26 cellular contexts compared by ENCODE assay signal in genomic region chr2:19861771-19862170, GRCh38. TPM values are rescaled to one million over a fixed set of nuclear protein-coding genes. Genes with fewer than 3 reads are reported as not detected.
A peak's percentile ranks its signal among the peaks of the same experiment; 100 is the strongest.
DNase-seq lines count a peak whose midpoint lies in the region; ATAC-seq, FAIRE-seq and TF ChIP-seq lines count a peak whose summit lies in the region.
"Had no signal": no experiment of that assay in that cellular context is flagged by ENCODE, and none has a peak within 500 bp of the region (broad histone marks: within the 10 kb centered on the region; RNA-seq: fewer than 3 reads in every experiment).

No MANE protein-coding gene starts in this region.

- H3K27me3 ChIP-seq in astrocyte (ENCODE audit: insufficient read depth, low read length), result no peaks in the 10 kb centered on the region
- no peaks in the 10 kb centered on the region for H3K27me3 ChIP-seq in thoracic aorta (replicated peaks; ENCODE audit: insufficient read depth)
- peaks cover 5% of the 10 kb centered on the region for H3K27me3 ChIP-seq in left ventricle myocardium inferior (ENCODE audit: low read depth)
- no peaks in the 10 kb centered on the region for H3K27me3 ChIP-seq in uterus
- H3K27me3 ChIP-seq: BLaER1 treated with 17β-estradiol and CSF1 and Interleukin-3, amounts not matched to agents 10 nM and 100 nM; suprapubic skin had no signal

- H3K4me3 ChIP-seq in astrocyte (ENCODE audit: insufficient read depth, low read depth, low read length) (no peak overlapping the region), foreskin fibroblast (ENCODE audit: low read depth in 1 of 2, low read length in 2 of 2) (no peak overlapping the region), thoracic aorta (no peak overlapping the region), left ventricle myocardium inferior (no peak overlapping the region), uterus (no peak overlapping the region)
- H3K4me3 ChIP-seq: BLaER1 treated with 17β-estradiol and CSF1 and Interleukin-3, amounts not matched to agents 10 nM and 100 nM; cardiac muscle cell; K562; left lung; PC-9; skin epidermis; suprapubic skin had no signal

- peak; percentile 15 for DNase-seq in HFFc6
- peak; percentile 13 for DNase-seq in astrocyte (ENCODE audit: low read depth)
- DNase-seq in foreskin fibroblast, result peak; percentile 20 to 40
- peak; percentile 33 for DNase-seq in thoracic aorta (ENCODE audit: low spot score)
- DNase-seq in left ventricle myocardium inferior, result no peak
- no peak for DNase-seq in uterus
- DNase-seq in Kasumi-1 (lab: John Stamatoyannopoulos, UW), result no peak
- DNase-seq: activated CD4-positive, alpha-beta T cell treated with anti-CD3 and anti-CD28 coated beads, Interleukin-2, amount 50 U/mL, for 48 hours; activated naive CD4-positive, alpha-beta T cell treated with anti-CD3 and anti-CD28 coated beads, Interleukin-2, amount 50 U/mL, for 16 hours; activated T-cell treated with anti-CD3 and anti-CD28 coated beads, Interleukin-2, amount 50 U/mL, for 24 hours; effector CD4-positive, alpha-beta T cell; GDM1; left lung; NCI-H1092 treated with DMSO at 0.1 percent for 48 hours; PC-9; stimulated activated CD4-positive, alpha-beta T cell treated with anti-CD3 and anti-CD28 coated beads, Interleukin-4, amount 100 ng/mL, for 4 hours; stimulated activated CD8-positive, alpha-beta memory T cell treated with anti-CD3 and anti-CD28 coated beads, Interleukin-4, amount 100 ng/mL, for 48 hours had no signal

- no peak overlapping the region for H2AFZ ChIP-seq in astrocyte (ENCODE audit: low read depth, low read length)
- H2AFZ ChIP-seq: parathyroid adenoma, PC-9 had no signal

- TF ChIP-seq CTCF in HFFc6 (IDR thresholded peaks at IDR 0.05) (no peak), astrocyte (IDR thresholded peaks at IDR 0.05; ENCODE audit: insufficient read depth, low read depth, low read length) (no peak), foreskin fibroblast (IDR thresholded peaks at IDR 0.05; ENCODE audit: low read depth, low read length) (no peak), thoracic aorta (IDR thresholded peaks at IDR 0.05) (no peak), left ventricle myocardium inferior (IDR thresholded peaks at IDR 0.05; ENCODE audit: borderline replicate concordance) (no peak), uterus (IDR thresholded peaks at IDR 0.05) (no peak)

- no peak overlapping the region for H3K4me2 ChIP-seq in astrocyte (ENCODE audit: low read length)
- H3K4me2 ChIP-seq: BLaER1 treated with 17β-estradiol and CSF1 and Interleukin-3, amounts not matched to agents 10 nM and 100 nM; PC-9 had no signal

- no peaks in the 10 kb centered on the region for H3K79me2 ChIP-seq in astrocyte (ENCODE audit: insufficient read depth, low read length)
- H3K79me2 ChIP-seq: parathyroid adenoma had no signal

- H3K9me3 ChIP-seq in astrocyte (ENCODE audit: insufficient read depth, low read depth, low read length) (no peaks in the 10 kb centered on the region), thoracic aorta (no peaks in the 10 kb centered on the region), left ventricle myocardium inferior (replicated peaks) (no peaks in the 10 kb centered on the region), uterus (no peaks in the 10 kb centered on the region)
- H3K9me3 ChIP-seq: BLaER1 treated with 17β-estradiol and CSF1 and Interleukin-3, amounts not matched to agents 10 nM and 100 nM; left lung; suprapubic skin had no signal

- ATAC-seq in thoracic aorta (ENCODE audit: insufficient number of reproducible peaks, low FRiP score, low read depth), result peak; percentile 40
- ATAC-seq: K562, left lung had no signal

- H3K4me1 ChIP-seq in astrocyte (ENCODE audit: insufficient read depth, low read length), result peaks cover 5% of the 10 kb centered on the region
- H3K4me1 ChIP-seq in thoracic aorta (ENCODE audit: control insufficient read depth in 1 of 2, low read depth in 2 of 2), result peaks cover 26 to 64% of the 10 kb centered on the region in 2 donors
- peaks cover 6% of the 10 kb centered on the region for H3K4me1 ChIP-seq in left ventricle myocardium inferior
- H3K4me1 ChIP-seq in uterus, result no peaks in the 10 kb centered on the region
- H3K4me1 ChIP-seq: BLaER1 treated with 17β-estradiol and CSF1 and Interleukin-3, amounts not matched to agents 10 nM and 100 nM had no signal

- H3K27me3 Mint-ChIP-seq in HFFc6 (ENCODE audit: insufficient read depth) (peaks cover 14% of the 10 kb centered on the region), astrocyte (ENCODE audit: low read depth, unreplicated experiment) (peaks cover 14% of the 10 kb centered on the region)

- intact Hi-C loops in left ventricle myocardium inferior (cut with micrococcal nuclease), result loop anchor here (10.0 kb wide), 1 partner anchor 1117 kb away; no protein-coding TSS in a partner anchor
- intact Hi-C loops in uterus (cut with DNase I; ENCODE audit: low total_unique reads), result loop anchor here (10.0 kb wide), 2 partner anchors 1337 to 1477 kb away; no protein-coding TSS in a partner anchor

- H3K36me3 ChIP-seq in astrocyte (ENCODE audit: insufficient read depth, low read length) (no peaks in the 10 kb centered on the region), thoracic aorta (no peaks in the 10 kb centered on the region), left ventricle myocardium inferior (no peaks in the 10 kb centered on the region), uterus (no peaks in the 10 kb centered on the region)
- H3K36me3 ChIP-seq: BLaER1 treated with 17β-estradiol and CSF1 and Interleukin-3, amounts not matched to agents 10 nM and 100 nM; cardiac muscle cell; left lung; suprapubic skin had no signal

- no peak for TF ChIP-seq POLR2A in uterus (IDR thresholded peaks at IDR 0.05)

- H4K20me1 ChIP-seq in astrocyte (ENCODE audit: insufficient read depth, low read length), result no peaks in the 10 kb centered on the region

- H3K27ac ChIP-seq in astrocyte (ENCODE audit: low read depth, low read length) (no peak overlapping the region), thoracic aorta (peak overlapping the region; percentile 86 to 96), left ventricle myocardium inferior (replicated peaks) (no peak overlapping the region), uterus (no peak overlapping the region)
- H3K27ac ChIP-seq: BLaER1 treated with 17β-estradiol and CSF1 and Interleukin-3, amounts not matched to agents 10 nM and 100 nM; cardiac muscle cell; left lung; parathyroid adenoma; PC-9; suprapubic skin had no signal

- no peak for FAIRE-seq in astrocyte (lab: Jason Lieb, UNC)
- FAIRE-seq: D721Med, GM12891, K562, TTC549 had no signal

- peak overlapping the region; percentile 30; the same call in 1 of the 2 replicates for H3K27ac Mint-ChIP-seq in HFFc6
- H3K27ac Mint-ChIP-seq in astrocyte (ENCODE audit: unreplicated experiment), result no peak overlapping the region
- H3K27ac Mint-ChIP-seq: activated T-cell treated with anti-CD3 and anti-CD28 coated beads, Interleukin-2, amount 50 U/mL, for 24 hours had no signal

- no peaks in the 10 kb centered on the region for H3K9me3 Mint-ChIP-seq in HFFc6
- no peaks in the 10 kb centered on the region for H3K9me3 Mint-ChIP-seq in astrocyte (ENCODE audit: unreplicated experiment)
- H3K9me3 Mint-ChIP-seq: activated T-cell treated with anti-CD3 and anti-CD28 coated beads, Interleukin-2, amount 50 U/mL, for 24 hours had no signal

- H3K4me1 Mint-ChIP-seq in HFFc6 (ENCODE audit: low read depth), result peaks cover 8% of the 10 kb centered on the region
- peaks cover 16% of the 10 kb centered on the region for H3K4me1 Mint-ChIP-seq in astrocyte (ENCODE audit: low read depth, unreplicated experiment)

- H3K36me3 Mint-ChIP-seq in HFFc6 (ENCODE audit: low read depth) (no peaks in the 10 kb centered on the region), astrocyte (ENCODE audit: low read depth, unreplicated experiment) (no peaks in the 10 kb centered on the region)

- H3K4me3 Mint-ChIP-seq in HFFc6, result no peak overlapping the region
- no peak overlapping the region for H3K4me3 Mint-ChIP-seq in astrocyte (ENCODE audit: unreplicated experiment)
- H3K4me3 Mint-ChIP-seq: activated T-cell treated with anti-CD3 and anti-CD28 coated beads, Interleukin-2, amount 50 U/mL, for 24 hours had no signal

- no peak overlapping the region for H3K9ac ChIP-seq in astrocyte (ENCODE audit: low read length)
- H3K9ac ChIP-seq: BLaER1 treated with 17β-estradiol and CSF1 and Interleukin-3, amounts not matched to agents 10 nM and 100 nM; parathyroid adenoma had no signal

RNA-seq across cellular contexts. Expression of gene TTC32, which starts 40.0 kb away (rescaled TPM):
- 1 to 10 TPM; 3.9 to 5.9 (median 4.8) TPM for total RNA-seq in HFFc6 (2021; fragmentation: NEBNext Ultra II Directional; extraction: Animal tissue kit (Norgen Biotek cat#: 25700))
- 3.9 and 4.2 TPM in 2 replicates for total RNA-seq in astrocyte
- 10 to 100 TPM in 1 of 2 donors, 1 to 10 TPM in 1; 9.2 to 11.9 TPM for total RNA-seq in thoracic aorta
- total RNA-seq in left ventricle myocardium inferior, result 4.9 TPM
- total RNA-seq in uterus, result 10 to 100 TPM; 16.7 to 22.6 (median 20.9) TPM

Comparison
In these comparisons a context has a peak if more than half of its experiments do, and no peak if none do; other contexts are left out.
1. DNase-seq: peak in HFFc6 (single experiment), astrocyte (single experiment), foreskin fibroblast (2 of 2) and thoracic aorta (single experiment); none in left ventricle myocardium inferior (single experiment), uterus (0 of 2) and Kasumi-1 (0 of 2).
2. H3K27ac ChIP-seq: peak in thoracic aorta (2 of 2); none in astrocyte (single experiment), left ventricle myocardium inferior (single experiment) and uterus (0 of 2).